In genomic region chr18:8212893-8213805, GRCh38 we compare ENCODE assay signal across 20 cellular contexts.
DNase-seq lines count a peak whose midpoint lies in the region; ATAC-seq, FAIRE-seq and TF ChIP-seq lines count a peak whose summit lies in the region.
"Had no signal": no experiment of that assay in that cellular context is flagged by ENCODE, and none has a peak within 500 bp of the region (broad histone marks: within the 10 kb centered on the region; RNA-seq: fewer than 3 reads in every experiment).

No MANE protein-coding gene starts in this region.

- H3K36me3 ChIP-seq in heart right ventricle (peaks cover 0 to 16% (median 0%) of the 10 kb centered on the region in 9 donors), HepG2 (replicated peaks in 1 of 2; ENCODE audit: control insufficient read depth in 1 of 2, insufficient read depth in 2 of 2, low read length in 2 of 2) (no peaks in the 10 kb centered on the region), spleen (no peaks in the 10 kb centered on the region)
- H3K36me3 ChIP-seq: ascending aorta had no signal

- no peak for TF ChIP-seq POLR2A in HepG2 (IDR thresholded peaks at IDR 0.05; ENCODE audit: insufficient read depth in 1 of 2, low read depth in 2 of 2, low read length in 2 of 2)
- TF ChIP-seq POLR2A in spleen (IDR thresholded peaks at IDR 0.05): no peak

- no peak for FAIRE-seq in HepG2 (lab: Jason Lieb, UNC)
- FAIRE-seq: urothelium cell line had no signal

- H2AFZ ChIP-seq in HepG2 (ENCODE audit: low read length): no peak overlapping the region

- DNase-seq in Right ventricle myocardium superior (no peak), cardiac septum (ENCODE audit: low spot score) (no peak), astrocyte of the cerebellum (ENCODE audit: low read depth) (peak; percentile 42), heart right ventricle (no peak), NCI-H526 treated with DMSO at 0.1 percent for 48 hours (lab: John Stamatoyannopoulos, UW) (no peak), HepG2 (ENCODE audit: low spot score) (no peak), spleen (no peak)
- DNase-seq: activated CD4-positive, alpha-beta T cell treated with anti-CD3 and anti-CD28 coated beads for 48 hours; activated T-cell treated with anti-CD3 and anti-CD28 coated beads, Interleukin-2, amount 50 U/mL, for 72 hours; AML-193; endodermal cell; H7; NCI-H1092 treated with DMSO at 0.1 percent for 48 hours; occipital lobe; OCI-M1; stimulated activated CD8-positive, alpha-beta memory T cell treated with anti-CD3 and anti-CD28 coated beads, Interleukin-4, amount 100 ng/mL, for 48 hours; T-helper 17 cell had no signal

- H3K27me3 ChIP-seq in heart right ventricle: no peaks in the 10 kb centered on the region
- H3K27me3 ChIP-seq in HepG2 (ENCODE audit: control insufficient read depth in 1 of 2, insufficient read depth in 2 of 2, low read length in 2 of 2): no peaks in the 10 kb centered on the region
- no peaks in the 10 kb centered on the region for H3K27me3 ChIP-seq in spleen (replicated peaks in 1 of 7)
- H3K27me3 ChIP-seq: ascending aorta had no signal

- H4K20me1 ChIP-seq in HepG2 (ENCODE audit: insufficient read depth, low read length): no peaks in the 10 kb centered on the region

- H3K4me2 ChIP-seq in HepG2 (ENCODE audit: low read depth, low read length): no peak overlapping the region

- no peak for TF ChIP-seq CTCF in astrocyte of the cerebellum (IDR thresholded peaks at IDR 0.05; ENCODE audit: low read depth, low read length, missing control alignments)
- no peak for TF ChIP-seq CTCF in heart right ventricle (IDR thresholded peaks at IDR 0.05)
- TF ChIP-seq CTCF in HepG2 (CRISPR knock-in tag; IDR thresholded peaks at IDR 0.05): no peak
- TF ChIP-seq CTCF in spleen (IDR thresholded peaks at IDR 0.05 in 8 of 11, conservative IDR thresholded peaks at IDR 0.05 in 3 of 11): no peak

- H3K9me3 ChIP-seq in heart right ventricle (no peaks in the 10 kb centered on the region), HepG2 (ENCODE audit: low read length) (no peaks in the 10 kb centered on the region), spleen (no peaks in the 10 kb centered on the region)
- H3K9me3 ChIP-seq: ascending aorta had no signal

- H3K4me3 ChIP-seq in astrocyte of the cerebellum (ENCODE audit: low read depth, low read length) (no peak overlapping the region), heart right ventricle (no peak overlapping the region), HepG2 (replicated peaks in 1 of 3; ENCODE audit: insufficient read depth in 1 of 3, low read depth in 2 of 3, low read length in 3 of 3) (no peak overlapping the region), spleen (no peak overlapping the region)
- H3K4me3 ChIP-seq: ascending aorta had no signal

- BruUV-seq in HepG2 (replicated peaks; lab: Mats Ljungman, UMichigan): no TSS peak

- peaks cover 0 to 12% (median 4%) of the 10 kb centered on the region in 9 donors for H3K4me1 ChIP-seq in heart right ventricle
- no peaks in the 10 kb centered on the region for H3K4me1 ChIP-seq in HepG2 (ENCODE audit: insufficient read depth, low read length)
- H3K4me1 ChIP-seq in spleen: no peaks in the 10 kb centered on the region
- H3K4me1 ChIP-seq: ascending aorta had no signal

- in situ Hi-C loops in astrocyte of the cerebellum (cut with HindIII; ENCODE audit: low sequenced_read_pairs) (no loop called here), HepG2 (cut with HindIII; ENCODE audit: extremely low pct_ligation_motif_present, low pct_unique_long_range_greater_than_20kb) (no loop called here)

- H3K27ac ChIP-seq in heart right ventricle (peak overlapping the region in 5 of 10 donors; percentile 4 to 20 (median 9)), HepG2 (ENCODE audit: extremely low read length, insufficient read depth, low read length) (no peak overlapping the region), spleen (no peak overlapping the region)
- H3K27ac ChIP-seq: ascending aorta had no signal

- intact Hi-C loops in Right ventricle myocardium superior (cut with DNase I): no loop called here
- intact Hi-C loops in cardiac septum (cut with DNase I): no loop called here
- intact Hi-C loops in heart right ventricle (cut with DNase I): no loop called here
- intact Hi-C loops in HepG2 (cut with micrococcal nuclease; ENCODE audit: unreplicated experiment): no loop called here
- intact Hi-C loops in spleen (cut with DNase I; ENCODE audit: low total_unique reads): no loop called here

- CTCF ChIA-PET in HepG2 (lab: Yijun Ruan, JAX; ENCODE audit: low intra/inter-chr PET ratio, low total read pairs): no interaction called here

- no peaks in the 10 kb centered on the region for H3K79me2 ChIP-seq in HepG2 (ENCODE audit: insufficient read depth, low read length)

- no peak for TF ChIP-seq RAD21 in HepG2 (CRISPR knock-in tag; IDR thresholded peaks at IDR 0.05)

- ATAC-seq in Right ventricle myocardium superior (ENCODE audit: poor library complexity): peak; percentile 86
- peak in 6 of 8 donors; percentile 38 to 72 (median 65) for ATAC-seq in heart right ventricle
- no peak for ATAC-seq in HepG2
- ATAC-seq in HG02885 (IDR thresholded peaks at IDR 0.05; ENCODE audit: poor library complexity, unreplicated experiment): no peak
- ATAC-seq: activated T-cell treated with anti-CD3 and anti-CD28 coated beads, Interleukin-2, amount 50 U/mL, for 72 hours; T-helper 17 cell had no signal

- TF ChIP-seq EP300 in HepG2 (IDR thresholded peaks at IDR 0.05; ENCODE audit: low read depth in 2 of 2, low read length in 2 of 2) (no peak), HepG2 (CRISPR knock-in tag; IDR thresholded peaks at IDR 0.05; ENCODE audit: borderline replicate concordance) (no peak)

- WGBS in heart right ventricle, 2 donors: 40 to 55% methylated on average over 8 of the region's 8 CpGs
- 80% methylated on average over 8 of the region's 8 CpGs for WGBS in HepG2 (ENCODE audit: low lambda C conversion rate)
- 75 to 86% (median 76%) methylated on average over 8 of the region's 8 CpGs for WGBS in spleen, 5 donors

- POLR2A ChIA-PET in HepG2 (lab: Yijun Ruan, JAX): no interaction called here

- H3K9ac ChIP-seq in HepG2 (ENCODE audit: insufficient read depth, low read depth, low read length): no peak overlapping the region

TF ChIP-seq in HepG2, 621 proteins besides CTCF, POLR2A, EP300 and RAD21:
- no peak for TF ChIP-seq POGK (CRISPR knock-in tag; conservative IDR thresholded peaks at IDR 0.05)
- no peak for TF ChIP-seq NFE2 (CRISPR knock-in tag; IDR thresholded peaks at IDR 0.05)
- TF ChIP-seq ZNF777 (CRISPR knock-in tag; IDR thresholded peaks at IDR 0.05): no peak
- no peak for TF ChIP-seq ZNF350 (CRISPR knock-in tag; IDR thresholded peaks at IDR 0.05; ENCODE audit: borderline replicate concordance, low read depth)
- TF ChIP-seq NKX3-1 (CRISPR knock-in tag; IDR thresholded peaks at IDR 0.05): no peak
- no peak for TF ChIP-seq ZNF552 (CRISPR knock-in tag; IDR thresholded peaks at IDR 0.05; ENCODE audit: borderline replicate concordance)
- TF ChIP-seq SOX5 (CRISPR knock-in tag; IDR thresholded peaks at IDR 0.05; ENCODE audit: borderline replicate concordance): no peak
- TF ChIP-seq HINFP (CRISPR knock-in tag; IDR thresholded peaks at IDR 0.05; ENCODE audit: low read depth): no peak

Comparison
In these comparisons a context has a peak if more than half of its experiments do, and no peak if none do; other contexts are left out.
1. ATAC-seq: peak in Right ventricle myocardium superior (single experiment) and heart right ventricle (6 of 8); none in HepG2 (single experiment) and HG02885 (single experiment).